In genomic region chr10:80500572-80501380, GRCh38 we compare ENCODE assay signal across 1 cellular context.
TF ChIP-seq lines count a peak whose summit lies in the region.

No MANE protein-coding gene starts in this region.

TF ChIP-seq in A549, 52 proteins besides CTCF, POLR2A, EP300 and RAD21 (continued from another document):
- no peak for TF ChIP-seq HMGXB4 (CRISPR knock-in tag; IDR thresholded peaks at IDR 0.05; ENCODE audit: borderline replicate concordance)
- TF ChIP-seq HEYL (CRISPR knock-in tag; IDR thresholded peaks at IDR 0.05), result no peak
- no peak for TF ChIP-seq HES2 (IDR thresholded peaks at IDR 0.05)
- no peak for TF ChIP-seq SMC3 (IDR thresholded peaks at IDR 0.05)
- no peak for TF ChIP-seq MAZ (IDR thresholded peaks at IDR 0.05; ENCODE audit: borderline replicate concordance, low read depth, low read length)
- no peak for TF ChIP-seq ZSCAN20 (CRISPR knock-in tag; IDR thresholded peaks at IDR 0.05)
- no peak for TF ChIP-seq USF2 (IDR thresholded peaks at IDR 0.05)
- TF ChIP-seq HOXB5 (CRISPR knock-in tag; IDR thresholded peaks at IDR 0.05), result no peak
- TF ChIP-seq ATOH8 (CRISPR knock-in tag; IDR thresholded peaks at IDR 0.05; ENCODE audit: low read depth), result no peak
